Comparison of ENCODE assay signal across 1 cellular context in genomic region chr4:2835978-2836377, GRCh38.
TF ChIP-seq lines count a peak whose summit lies in the region.

No MANE protein-coding gene starts in this region.

TF ChIP-seq in HepG2, 621 proteins besides CTCF, POLR2A, EP300 and RAD21 (continued from another document):
- TF ChIP-seq ZNF318 (CRISPR knock-in tag; IDR thresholded peaks at IDR 0.05) (no peak), ZNF44 (CRISPR knock-in tag; IDR thresholded peaks at IDR 0.05) (no peak), ZBTB37 (CRISPR knock-in tag; IDR thresholded peaks at IDR 0.05) (no peak)
TF ChIP-seq in HepG2: peak in this region for 0.
